Comparison of ENCODE assay signal across 9 cellular contexts in the genomic region with DNA sequence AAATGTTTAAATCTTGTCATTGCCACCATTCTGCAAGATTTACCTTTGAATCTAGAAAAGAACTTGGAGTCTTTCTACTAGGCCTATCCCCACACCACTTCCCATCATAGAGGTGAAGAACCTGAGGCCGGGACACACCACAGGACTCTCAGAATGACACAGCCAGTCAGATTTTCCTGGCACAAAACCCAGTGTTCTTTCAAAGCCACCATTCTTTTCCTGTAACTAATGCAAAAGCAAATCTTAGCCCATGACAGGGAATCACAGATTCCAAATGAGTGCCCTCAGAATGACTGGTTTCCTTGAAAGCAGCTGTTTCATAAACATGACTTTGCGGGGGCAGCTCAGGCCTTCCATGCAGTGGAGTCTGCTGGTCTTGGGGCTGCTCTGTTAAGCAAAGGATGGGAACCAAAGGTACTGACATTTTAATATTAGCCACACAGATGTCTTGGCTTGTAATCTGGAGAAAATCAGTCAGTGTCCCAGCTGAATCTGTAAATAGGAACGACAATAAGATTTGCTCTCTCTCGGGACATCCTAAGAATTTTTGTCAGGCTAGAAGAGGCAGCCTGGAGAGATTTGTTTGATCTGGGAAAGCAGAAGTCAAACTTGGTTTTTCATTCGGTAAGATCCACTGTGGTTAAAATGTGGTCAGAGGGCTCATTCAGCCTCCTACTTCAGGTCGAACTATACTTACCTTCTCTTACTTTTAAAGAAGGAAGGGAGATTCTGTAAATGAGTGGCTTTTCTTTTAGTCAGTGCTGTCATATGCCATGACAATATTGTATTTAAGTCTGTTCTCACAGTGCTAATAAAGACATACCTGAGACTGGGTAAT.
DNase-seq lines count a peak whose midpoint lies in the region; ATAC-seq and TF ChIP-seq lines count a peak whose summit lies in the region.
"Had no signal": no experiment of that assay in that cellular context is flagged by ENCODE, and none has a peak within 500 bp of the region (broad histone marks: within the 10 kb centered on the region; RNA-seq: fewer than 3 reads in every experiment).

No MANE protein-coding gene starts in this region.

- TF ChIP-seq CTCF in colonic mucosa (IDR thresholded peaks at IDR 0.05) = no peak

- DNase-seq in ELR (ENCODE audit: low read depth) = peak; percentile 46
- peak; percentile 82 for DNase-seq in KBM-7
- peak; percentile 55 for DNase-seq in fibroblast of peridontal ligament (ENCODE audit: extremely low read depth)
- DNase-seq in DMS53 (lab: John Stamatoyannopoulos, UW) = no peak
- DNase-seq in colonic mucosa = no peak
- no peak for DNase-seq in NCI-H1417 (lab: John Stamatoyannopoulos, UW)
- no peak for DNase-seq in SHP77 treated with DMSO at 0.1 percent for 48 hours (lab: John Stamatoyannopoulos, UW)

- no peaks in the 10 kb centered on the region for H3K4me1 ChIP-seq in colonic mucosa
- H3K4me1 ChIP-seq: parathyroid adenoma had no signal

- no peak overlapping the region for H3K27ac ChIP-seq in colonic mucosa
- H3K27ac ChIP-seq: parathyroid adenoma had no signal

- no peaks in the 10 kb centered on the region for H3K9me3 ChIP-seq in colonic mucosa

- H3K27me3 ChIP-seq in colonic mucosa = no peaks in the 10 kb centered on the region

- intact Hi-C loops in colonic mucosa (cut with DNase I) = no loop called here

- no peaks in the 10 kb centered on the region for H3K36me3 ChIP-seq in colonic mucosa

- H3K9ac ChIP-seq in colonic mucosa (ENCODE audit: low read depth in 2 of 2, low read length in 2 of 2) = no peak overlapping the region
- H3K9ac ChIP-seq: parathyroid adenoma had no signal

- H3K4me3 ChIP-seq in colonic mucosa = no peak overlapping the region

- in situ Hi-C loops in KBM-7 (cut with MboI; ENCODE audit: low pct_unique_long_range_greater_than_20kb, low sequenced_read_pairs) = no loop called here

- peak; percentile 66 for ATAC-seq in GM21381 (IDR thresholded peaks at IDR 0.05; ENCODE audit: unreplicated experiment)

Comparison
In these comparisons a context has a peak if more than half of its experiments do, and no peak if none do; other contexts are left out.
1. DNase-seq: peak in ELR (single experiment), KBM-7 (single experiment) and fibroblast of peridontal ligament (single experiment); none in DMS53 (single experiment), colonic mucosa (single experiment), NCI-H1417 (0 of 3) and SHP77 treated with DMSO at 0.1 percent for 48 hours (single experiment).